ENCODE assay signal across 11 cellular contexts in genomic region chr10:53209941-53210611, GRCh38.
DNase-seq lines count a peak whose midpoint lies in the region; TF ChIP-seq lines count a peak whose summit lies in the region.
"Had no signal": no experiment of that assay in that cellular context is flagged by ENCODE, and none has a peak within 500 bp of the region (broad histone marks: within the 10 kb centered on the region; RNA-seq: fewer than 3 reads in every experiment).

No MANE protein-coding gene starts in this region.

- no peaks in the 10 kb centered on the region for H3K36me3 ChIP-seq in OCI-LY3 (replicated peaks; ENCODE audit: low read depth, low read length)
- H3K36me3 ChIP-seq: sigmoid colon, SJSA1 had no signal

- H3K4me3 ChIP-seq in OCI-LY3 (ENCODE audit: low read length): no peak overlapping the region
- H3K4me3 ChIP-seq in fibroblast of the aortic adventitia (ENCODE audit: low read depth, low read length): no peak overlapping the region
- H3K4me3 ChIP-seq in foreskin fibroblast (ENCODE audit: low read depth in 1 of 2, low read length in 2 of 2): no peak overlapping the region
- H3K4me3 ChIP-seq: sigmoid colon, SJSA1 had no signal

- no peaks in the 10 kb centered on the region for H4K20me1 ChIP-seq in OCI-LY3 (ENCODE audit: insufficient read depth, low read length)

- H3K79me2 ChIP-seq in OCI-LY3 (ENCODE audit: low read length): no peaks in the 10 kb centered on the region

- no peaks in the 10 kb centered on the region for H3K27me3 ChIP-seq in OCI-LY3 (ENCODE audit: low read depth, low read length)
- H3K27me3 ChIP-seq: sigmoid colon, SJSA1 had no signal

- peak; percentile 56 for TF ChIP-seq CTCF in OCI-LY3 (IDR thresholded peaks at IDR 0.05; ENCODE audit: low read depth, low read length)
- TF ChIP-seq CTCF in fibroblast of the aortic adventitia (IDR thresholded peaks at IDR 0.05; ENCODE audit: insufficient read depth, low read length): peak; percentile 17
- TF ChIP-seq CTCF in foreskin fibroblast (IDR thresholded peaks at IDR 0.05; ENCODE audit: low read depth, low read length): no peak

- H2AFZ ChIP-seq in OCI-LY3 (ENCODE audit: low read depth, low read length): 0 out of 2 replicates have a peak overlapping the region, but pooled peaks have one; percentile 25

- H3K9ac ChIP-seq in OCI-LY3 (ENCODE audit: low read length): no peak overlapping the region

- no peak overlapping the region for H3K27ac ChIP-seq in OCI-LY3 (ENCODE audit: low read length)
- H3K27ac ChIP-seq: sigmoid colon, SJSA1 had no signal

- H3K4me2 ChIP-seq in OCI-LY3 (ENCODE audit: low read length): no peak overlapping the region

- peak; percentile 3 for DNase-seq in SKM-1 (lab: John Stamatoyannopoulos, UW; ENCODE audit: unreplicated experiment)
- no peak for DNase-seq in SKM-1 treated with dmso at 0.1 percent for 144 hours (lab: John Stamatoyannopoulos, UW; ENCODE audit: unreplicated experiment)
- peak; percentile 8 for DNase-seq in fibroblast of the aortic adventitia (ENCODE audit: low read depth)
- DNase-seq in superior temporal gyrus (ENCODE audit: extremely low spot score): peak; percentile 54
- DNase-seq in T-helper 2 cell: no peak
- DNase-seq in foreskin fibroblast: no peak
- DNase-seq in activated CD8-positive, alpha-beta memory T cell treated with anti-CD3 and anti-CD28 coated beads for 24 hours: no peak
- DNase-seq: C1 segment of cervical spinal cord, sigmoid colon had no signal

- no peaks in the 10 kb centered on the region for H3K4me1 ChIP-seq in OCI-LY3 (ENCODE audit: low read length)
- H3K4me1 ChIP-seq: sigmoid colon, SJSA1 had no signal

- no peaks in the 10 kb centered on the region for H3K9me3 ChIP-seq in OCI-LY3 (ENCODE audit: insufficient read depth, low read length)
- H3K9me3 ChIP-seq: sigmoid colon, SJSA1 had no signal

Comparison
In these comparisons a context has a peak if more than half of its experiments do, and no peak if none do; other contexts are left out.
1. DNase-seq: peak in SKM-1 (single experiment), fibroblast of the aortic adventitia (single experiment) and superior temporal gyrus (single experiment); none in SKM-1 treated with dmso at 0.1 percent for 144 hours (single experiment), T-helper 2 cell (0 of 5), foreskin fibroblast (0 of 2) and activated CD8-positive, alpha-beta memory T cell treated with anti-CD3 and anti-CD28 coated beads for 24 hours (single experiment).